29 cellular contexts compared by ENCODE assay signal in the genomic region with DNA sequence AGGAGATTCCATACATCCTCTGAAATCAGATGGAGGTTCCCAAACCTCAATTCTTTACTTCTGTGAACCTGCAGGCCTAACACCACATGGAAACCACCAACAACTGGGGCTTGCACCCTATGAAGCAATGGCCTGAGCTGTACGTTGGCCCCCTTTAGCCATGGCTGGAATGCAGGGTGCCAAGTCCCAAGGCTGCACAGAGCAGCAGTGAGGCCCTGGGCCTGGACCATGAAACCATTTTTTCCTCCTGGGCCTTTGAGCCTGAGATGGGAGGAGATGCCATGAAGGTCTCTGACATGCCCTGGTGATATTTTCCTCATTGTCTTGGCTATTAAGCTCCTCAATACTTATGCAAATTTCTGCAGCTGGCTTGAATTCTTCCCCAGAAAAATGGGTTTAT.
DNase-seq lines count a peak whose midpoint lies in the region; ATAC-seq and TF ChIP-seq lines count a peak whose summit lies in the region.
"Had no signal": no experiment of that assay in that cellular context is flagged by ENCODE, and none has a peak within 500 bp of the region (broad histone marks: within the 10 kb centered on the region; RNA-seq: fewer than 3 reads in every experiment).

No MANE protein-coding gene starts in this region.

- intact Hi-C loops in Right ventricle myocardium inferior (cut with DNase I): no loop called here
- intact Hi-C loops in heart left ventricle (cut with DNase I): no loop called here

- no peak for ATAC-seq in Right ventricle myocardium inferior
- ATAC-seq in heart left ventricle: no peak
- ATAC-seq: A549; CD8-positive, alpha-beta T cell had no signal

- H3K27ac ChIP-seq in heart left ventricle: no peak overlapping the region
- H3K27ac ChIP-seq in HEK293 (ENCODE audit: extremely low read depth, low read depth, low read length): no peak overlapping the region
- H3K27ac ChIP-seq: 22Rv1; A549; BLaER1; BLaER1 treated with 17β-estradiol and CSF1 and Interleukin-3, amounts not matched to agents 10 nM and 100 nM; C4-2B had no signal

- no peaks in the 10 kb centered on the region for H3K27me3 ChIP-seq in heart left ventricle
- H3K27me3 ChIP-seq: BE2C; BLaER1; BLaER1 treated with 17β-estradiol and CSF1 and Interleukin-3, amounts not matched to agents 10 nM and 100 nM had no signal

- peak; percentile 9 for DNase-seq in Right ventricle myocardium inferior (ENCODE audit: missing footprints)
- no peak for DNase-seq in heart left ventricle
- DNase-seq in foreskin fibroblast: no peak
- DNase-seq: 8988T; ACHN; AML-193; BE2C; C1 segment of cervical spinal cord; Caco-2; Calu3; CD4-positive, alpha-beta memory T cell; CD4-positive, alpha-beta T cell; CD4-positive, CD25-positive, alpha-beta regulatory T cell; CD8-positive, alpha-beta memory T cell; CD8-positive, alpha-beta T cell; COR-L47; DMS 273 treated with DMSO at 0.1 percent for 48 hours; DMS153; DMS53; DMS79; DMS79 treated with DMSO at 0.1 percent for 48 hours; DND-41; EL had no signal

- H3K9me3 ChIP-seq in heart left ventricle: peaks cover 0 to 10% (median 0%) of the 10 kb centered on the region in 12 donors
- H3K9me3 ChIP-seq in HEK293 (ENCODE audit: control insufficient read depth, insufficient read depth, low read depth, low read length): no peaks in the 10 kb centered on the region
- H3K9me3 ChIP-seq: A549; BE2C; BLaER1; BLaER1 treated with 17β-estradiol and CSF1 and Interleukin-3, amounts not matched to agents 10 nM and 100 nM; Caco-2 had no signal

- 33 to 65% (median 45%) methylated on average over 1 of the region's 1 CpG for WGBS in heart left ventricle, 4 donors

- no peak for TF ChIP-seq POLR2A in heart left ventricle (IDR thresholded peaks at IDR 0.05)

- POLR2A ChIA-PET in HEK293 (lab: Yijun Ruan, JAX): no interaction called here

- TF ChIP-seq CTCF in heart left ventricle (IDR thresholded peaks at IDR 0.05): no peak
- no peak for TF ChIP-seq CTCF in HEK293 (tag by site-specific recombination; IDR thresholded peaks at IDR 0.05)
- TF ChIP-seq CTCF in foreskin fibroblast (IDR thresholded peaks at IDR 0.05; ENCODE audit: low read depth, low read length): no peak

- CTCF ChIA-PET in HEK293 (lab: Yijun Ruan, JAX): interaction anchor here (0.7 kb wide), 1 partner anchor 45 kb away, joined by 3 read pairs; no protein-coding TSS in a partner anchor

- H3K4me3 ChIP-seq in heart left ventricle (no peak overlapping the region), HEK293 (ENCODE audit: low read depth, low read length) (no peak overlapping the region), foreskin fibroblast (ENCODE audit: low read depth in 1 of 2, low read length in 2 of 2) (no peak overlapping the region)
- H3K4me3 ChIP-seq: A549; BLaER1; BLaER1 treated with 17β-estradiol and CSF1 and Interleukin-3, amounts not matched to agents 10 nM and 100 nM had no signal

- H3K4me1 ChIP-seq in heart left ventricle (no peaks in the 10 kb centered on the region), HEK293 (ENCODE audit: control insufficient read depth, insufficient read depth, low read length) (no peaks in the 10 kb centered on the region)
- H3K4me1 ChIP-seq: A549; BE2C; BLaER1; BLaER1 treated with 17β-estradiol and CSF1 and Interleukin-3, amounts not matched to agents 10 nM and 100 nM; Caco-2 had no signal

- H3K36me3 ChIP-seq in heart left ventricle: no peaks in the 10 kb centered on the region
- H3K36me3 ChIP-seq in HEK293 (ENCODE audit: control insufficient read depth in 2 of 2, insufficient read depth in 1 of 2, low read length in 2 of 2): no peaks in the 10 kb centered on the region
- H3K36me3 ChIP-seq: BE2C; BLaER1; BLaER1 treated with 17β-estradiol and CSF1 and Interleukin-3, amounts not matched to agents 10 nM and 100 nM had no signal

TF ChIP-seq in HEK293, 187 proteins besides CTCF, POLR2A, EP300 and RAD21:
- TF ChIP-seq, protein P1, sequence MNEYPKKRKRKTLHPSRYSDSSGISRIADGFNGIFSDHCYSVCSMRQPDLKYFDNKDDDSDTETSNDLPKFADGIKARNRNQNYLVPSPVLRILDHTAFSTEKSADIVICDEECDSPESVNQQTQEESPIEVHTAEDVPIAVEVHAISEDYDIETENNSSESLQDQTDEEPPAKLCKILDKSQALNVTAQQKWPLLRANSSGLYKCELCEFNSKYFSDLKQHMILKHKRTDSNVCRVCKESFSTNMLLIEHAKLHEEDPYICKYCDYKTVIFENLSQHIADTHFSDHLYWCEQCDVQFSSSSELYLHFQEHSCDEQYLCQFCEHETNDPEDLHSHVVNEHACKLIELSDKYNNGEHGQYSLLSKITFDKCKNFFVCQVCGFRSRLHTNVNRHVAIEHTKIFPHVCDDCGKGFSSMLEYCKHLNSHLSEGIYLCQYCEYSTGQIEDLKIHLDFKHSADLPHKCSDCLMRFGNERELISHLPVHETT (tag by site-specific recombination; IDR thresholded peaks at IDR 0.05): no peak
- TF ChIP-seq ZNF585B (tag by site-specific recombination; IDR thresholded peaks at IDR 0.05) (peak; percentile 63), ZNF600 (tag by site-specific recombination; IDR thresholded peaks at IDR 0.05) (no peak), ZNF423 (tag by site-specific recombination; IDR thresholded peaks at IDR 0.05) (no peak), MYNN (tag by site-specific recombination; IDR thresholded peaks at IDR 0.05; ENCODE audit: borderline replicate concordance) (no peak), SCRT2 (tag by site-specific recombination; IDR thresholded peaks at IDR 0.05) (no peak), ZNF530 (tag by site-specific recombination; IDR thresholded peaks at IDR 0.05; ENCODE audit: low read depth) (no peak)
- TF ChIP-seq, protein P2, sequence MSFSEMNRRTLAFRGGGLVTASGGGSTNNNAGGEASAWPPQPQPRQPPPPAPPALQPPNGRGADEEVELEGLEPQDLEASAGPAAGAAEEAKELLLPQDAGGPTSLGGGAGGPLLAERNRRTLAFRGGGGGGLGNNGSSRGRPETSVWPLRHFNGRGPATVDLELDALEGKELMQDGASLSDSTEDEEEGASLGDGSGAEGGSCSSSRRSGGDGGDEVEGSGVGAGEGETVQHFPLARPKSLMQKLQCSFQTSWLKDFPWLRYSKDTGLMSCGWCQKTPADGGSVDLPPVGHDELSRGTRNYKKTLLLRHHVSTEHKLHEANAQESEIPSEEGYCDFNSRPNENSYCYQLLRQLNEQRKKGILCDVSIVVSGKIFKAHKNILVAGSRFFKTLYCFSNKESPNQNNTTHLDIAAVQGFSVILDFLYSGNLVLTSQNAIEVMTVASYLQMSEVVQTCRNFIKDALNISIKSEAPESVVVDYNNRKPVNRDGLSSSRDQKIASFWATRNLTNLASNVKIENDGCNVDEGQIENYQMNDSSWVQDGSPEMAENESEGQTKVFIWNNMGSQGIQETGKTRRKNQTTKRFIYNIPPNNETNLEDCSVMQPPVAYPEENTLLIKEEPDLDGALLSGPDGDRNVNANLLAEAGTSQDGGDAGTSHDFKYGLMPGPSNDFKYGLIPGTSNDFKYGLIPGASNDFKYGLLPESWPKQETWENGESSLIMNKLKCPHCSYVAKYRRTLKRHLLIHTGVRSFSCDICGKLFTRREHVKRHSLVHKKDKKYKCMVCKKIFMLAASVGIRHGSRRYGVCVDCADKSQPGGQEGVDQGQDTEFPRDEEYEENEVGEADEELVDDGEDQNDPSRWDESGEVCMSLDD (tag by site-specific recombination; IDR thresholded peaks at IDR 0.05): no peak
